In genomic region chr7:4683884-4684565, GRCh38 we compare ENCODE assay signal across 8 cellular contexts. TPM values are rescaled to one million over a fixed set of nuclear protein-coding genes. Genes with fewer than 3 reads are reported as not detected.
A peak's percentile ranks its signal among the peaks of the same experiment; 100 is the strongest.
DNase-seq lines count a peak whose midpoint lies in the region; ATAC-seq and TF ChIP-seq lines count a peak whose summit lies in the region.

No MANE protein-coding gene starts in this region.

- CTCF ChIA-PET in activated CD8-positive, alpha-beta memory T cell treated with anti-CD3 and anti-CD28 coated beads, Interleukin-2, amount 10 ng/mL, durations not matched to agents 7 days and 5 days (lab: Charles Lee) = interaction anchor here (0.8 to 2.2 kb wide), 5 partner anchors 23 to 92 kb away, joined by 3 to 20 read pairs (median 3); partner anchors contain the start of gene AP5Z1

- H3K9me3 ChIP-seq in tibial nerve = no peaks in the 10 kb centered on the region

- TF ChIP-seq POLR2A in tibial nerve (IDR thresholded peaks at IDR 0.05) = no peak

- no peaks in the 10 kb centered on the region for H3K27me3 ChIP-seq in ACC112 (ENCODE audit: insufficient read depth, low read length)
- H3K27me3 ChIP-seq in tibial nerve = no peaks in the 10 kb centered on the region

- peak; percentile 33 for ATAC-seq in GM18502 (IDR thresholded peaks at IDR 0.05; ENCODE audit: poor library complexity, unreplicated experiment)
- ATAC-seq in activated CD8-positive, alpha-beta memory T cell treated with anti-CD3 and anti-CD28 coated beads, Interleukin-2, amount 10 ng/mL, durations not matched to agents 7 days and 5 days = peak; percentile 21

- WGBS in tibial nerve, 2 donors = 5 to 9% methylated on average over 16 of the region's 16 CpGs

- H3K36me3 ChIP-seq in ACC112 (ENCODE audit: insufficient read depth, low read length) (peaks cover 5% of the 10 kb centered on the region; the same call in 1 of the 2 replicates), tibial nerve (no peaks in the 10 kb centered on the region)

- peaks cover 6% of the 10 kb centered on the region for H3K36me3 Mint-ChIP-seq in activated CD8-positive, alpha-beta memory T cell treated with anti-CD3 and anti-CD28 coated beads, Interleukin-2, amount 10 ng/mL, durations not matched to agents 7 days and 5 days

- H3K4me1 ChIP-seq in ACC112 (ENCODE audit: control insufficient read depth, insufficient read depth, low read length, unreplicated experiment) (peaks cover 7% of the 10 kb centered on the region), tibial nerve (peaks cover 0 to 54% (median 11%) of the 10 kb centered on the region in 4 donors)

- peaks cover 59% of the 10 kb centered on the region for H3K79me2 ChIP-seq in ACC112 (ENCODE audit: control insufficient read depth, insufficient read depth, low read length, unreplicated experiment)

- no peaks in the 10 kb centered on the region for H3K9me3 Mint-ChIP-seq in activated CD8-positive, alpha-beta memory T cell treated with anti-CD3 and anti-CD28 coated beads, Interleukin-2, amount 10 ng/mL, durations not matched to agents 7 days and 5 days (ENCODE audit: low read depth)

- H3K4me3 ChIP-seq in ACC112 (ENCODE audit: low read depth, low read length) (peak overlapping the region; percentile 98), LNCaP clone FGC (ENCODE audit: low read depth, low read length) (peak overlapping the region; percentile 93), epithelial cell of proximal tubule (ENCODE audit: low read depth, low read length) (peak overlapping the region; percentile 96), tibial nerve (peak overlapping the region; percentile 85 to 94 (median 90))

- H3K4me3 Mint-ChIP-seq in activated CD8-positive, alpha-beta memory T cell treated with anti-CD3 and anti-CD28 coated beads, Interleukin-2, amount 10 ng/mL, durations not matched to agents 7 days and 5 days = peak overlapping the region; percentile 97

- TF ChIP-seq CTCF in LNCaP clone FGC (IDR thresholded peaks at IDR 0.05; ENCODE audit: control insufficient read depth, extremely low read depth, insufficient read depth) (peak; percentile 28; the same call in 1 of the 2 replicates), epithelial cell of proximal tubule (conservative IDR thresholded peaks at IDR 0.05; ENCODE audit: low read depth, low read length) (peak; percentile 24), tibial nerve (IDR thresholded peaks at IDR 0.05) (peak in 2 of 5 experiments; percentile 12 to 26)

- peak overlapping the region; percentile 99 for H3K27ac Mint-ChIP-seq in activated CD8-positive, alpha-beta memory T cell treated with anti-CD3 and anti-CD28 coated beads, Interleukin-2, amount 10 ng/mL, durations not matched to agents 7 days and 5 days

- H3K27ac ChIP-seq in ACC112 (ENCODE audit: low read depth, low read length) (peak overlapping the region; percentile 90), tibial nerve (peak overlapping the region; percentile 65 to 91 (median 89))

- no peak for TF ChIP-seq EP300 in tibial nerve (IDR thresholded peaks at IDR 0.05)

- peaks cover 25% of the 10 kb centered on the region for H3K4me1 Mint-ChIP-seq in activated CD8-positive, alpha-beta memory T cell treated with anti-CD3 and anti-CD28 coated beads, Interleukin-2, amount 10 ng/mL, durations not matched to agents 7 days and 5 days

- no peaks in the 10 kb centered on the region for H3K27me3 Mint-ChIP-seq in activated CD8-positive, alpha-beta memory T cell treated with anti-CD3 and anti-CD28 coated beads, Interleukin-2, amount 10 ng/mL, durations not matched to agents 7 days and 5 days

- DNase-seq in LNCaP clone FGC (ENCODE audit: low read depth) (no peak), epithelial cell of proximal tubule (ENCODE audit: low read depth) (peak; percentile 78), myocyte (ENCODE audit: low read depth) (peak; percentile 57), tibial nerve (ENCODE audit: low spot score in 2 of 2) (peak in 1 of 2 donors; percentile 41), ecto neural progenitor cell (ENCODE audit: low spot score) (no peak)
- DNase-seq in activated CD8-positive, alpha-beta memory T cell treated with anti-CD3 and anti-CD28 coated beads, Interleukin-2, amount 10 ng/mL, durations not matched to agents 7 days and 5 days = peak; percentile 67

- peak overlapping the region; percentile 50 for H2AFZ ChIP-seq in ACC112 (ENCODE audit: low read length, unreplicated experiment)

RNA-seq across cellular contexts. Expression of gene FOXK1, which starts 1.9 kb away (rescaled TPM):
- total RNA-seq in activated CD8-positive, alpha-beta memory T cell treated with anti-CD3 and anti-CD28 coated beads, Interleukin-2, amount 10 ng/mL, durations not matched to agents 7 days and 5 days = 10 to 100 TPM; 27.1 to 31.2 TPM
- total RNA-seq in epithelial cell of proximal tubule = 24.4 and 30.4 TPM in 2 replicates
- 20.2 and 25.2 TPM in 2 replicates for total RNA-seq in myocyte
- 12.2 TPM for polyA plus RNA-seq in myocyte (2012)
- total RNA-seq in tibial nerve = 10 to 100 TPM; 24.5 to 47.3 (median 26.4) TPM

Comparison
In these comparisons a context has a peak if more than half of its experiments do, and no peak if none do; other contexts are left out.
1. DNase-seq: peak in activated CD8-positive, alpha-beta memory T cell treated with anti-CD3 and anti-CD28 coated beads, Interleukin-2, amount 10 ng/mL, durations not matched to agents 7 days and 5 days (single experiment), epithelial cell of proximal tubule (single experiment) and myocyte (single experiment); none in LNCaP clone FGC (single experiment) and ecto neural progenitor cell (single experiment).
2. Peak in every context shown above with its lines, with median percentiles within 50 percentile points of each other: H3K4me3 ChIP-seq.